Comparison of ENCODE assay signal across 2 cellular contexts in genomic region chr22:30619909-30620308, GRCh38. TPM values are rescaled to one million over a fixed set of nuclear protein-coding genes. Genes with fewer than 3 reads are reported as not detected.
"Had no signal": no experiment of that assay in that cellular context is flagged by ENCODE, and none has a peak within 500 bp of the region (broad histone marks: within the 10 kb centered on the region; RNA-seq: fewer than 3 reads in every experiment).

No MANE protein-coding gene starts in this region.

RNA-seq across cellular contexts. Expression of gene GAL3ST1, which starts 45.4 kb away (rescaled TPM):
- total RNA-seq: G401, GM12878 had no signal
- polyA plus RNA-seq: GM12878 had no signal
